11 cellular contexts compared by ENCODE assay signal in genomic region chr22:29308148-29308790, GRCh38. TPM values are rescaled to one million over a fixed set of nuclear protein-coding genes. Genes with fewer than 3 reads are reported as not detected.
DNase-seq lines count a peak whose midpoint lies in the region; ATAC-seq and TF ChIP-seq lines count a peak whose summit lies in the region.
"Had no signal": no experiment of that assay in that cellular context is flagged by ENCODE, and none has a peak within 500 bp of the region (broad histone marks: within the 10 kb centered on the region; RNA-seq: fewer than 3 reads in every experiment).

No MANE protein-coding gene starts in this region.

- in situ Hi-C loops in transverse colon (cut with MboI; ENCODE audit: low pct_ligation_motif_present in 1 of 4, low pct_unique_long_range_greater_than_20kb in 1 of 4, low sequenced_read_pairs in 3 of 4), result no loop called here

- BruUV-seq in MCF 10A (replicated peaks; lab: Mats Ljungman, UMichigan), result no TSS peak

- intact Hi-C loops in MCF 10A (cut with micrococcal nuclease), result loop anchor here (10.0 kb wide), 1 partner anchor 77 kb away; the partner anchor contains the start of gene AP1B1
- intact Hi-C loops in lower lobe of right lung (cut with DNase I), result no loop called here
- intact Hi-C loops in transverse colon (cut with DNase I; ENCODE audit: low total_unique reads), result no loop called here

- H3K4me1 ChIP-seq in lower lobe of right lung, result peaks cover 68% of the 10 kb centered on the region
- H3K4me1 ChIP-seq in transverse colon, result peaks cover 42 to 70% (median 54%) of the 10 kb centered on the region in 4 donors

- CTCF ChIA-PET in MCF 10A (lab: Yijun Ruan, JAX), result no interaction called here

- peak overlapping the region; percentile 67 for H3K27ac Mint-ChIP-seq in MCF 10A (ENCODE audit: low read depth, unreplicated experiment)
- H3K27ac Mint-ChIP-seq: CD4-positive, CD25-positive, alpha-beta regulatory T cell had no signal

- H3K4me3 Mint-ChIP-seq in MCF 10A (ENCODE audit: unreplicated experiment), result peak overlapping the region; percentile 88

- no peaks in the 10 kb centered on the region for H3K27me3 Mint-ChIP-seq in MCF 10A (ENCODE audit: insufficient read depth, unreplicated experiment)

- 79% methylated on average over 43 of the region's 50 CpGs; no CpG with 5 or more reads in 1 of the 2 donors for WGBS in transverse colon (ENCODE audit: low coverage in 1 of 2), 2 donors

- H3K4me1 Mint-ChIP-seq in MCF 10A (ENCODE audit: insufficient read depth, unreplicated experiment), result peaks cover 19% of the 10 kb centered on the region

- H3K9me3 Mint-ChIP-seq in MCF 10A (ENCODE audit: unreplicated experiment), result no peaks in the 10 kb centered on the region

- TF ChIP-seq EP300 in transverse colon (IDR thresholded peaks at IDR 0.05; ENCODE audit: low read depth), result no peak

- H3K27ac ChIP-seq in lower lobe of right lung (peak overlapping the region; percentile 90), transverse colon (peak overlapping the region; percentile 84 to 96 (median 90))

- H3K27me3 ChIP-seq in lower lobe of right lung (ENCODE audit: low read depth) (peaks cover 4% of the 10 kb centered on the region), transverse colon (peaks cover 1% of the 10 kb centered on the region)

- ATAC-seq in lower lobe of right lung (no peak), GM21367 (IDR thresholded peaks at IDR 0.05; ENCODE audit: unreplicated experiment) (no peak)

- POLR2A ChIA-PET in MCF 10A (lab: Yijun Ruan, JAX), result interaction anchor here (0.7 to 3.0 kb wide), 7 partner anchors 13 to 361 kb away, joined by 3 to 11 read pairs (median 4); partner anchors contain the start of genes EWSR1, RHBDD3 and THOC5

- H3K9me3 ChIP-seq in lower lobe of right lung (no peaks in the 10 kb centered on the region), transverse colon (no peaks in the 10 kb centered on the region)

- TF ChIP-seq POLR2A in transverse colon (IDR thresholded peaks at IDR 0.05), result no peak

- DNase-seq in activated effector memory CD4-positive, alpha-beta T cell treated with anti-CD3 and anti-CD28 coated beads, Interleukin-2, amount 50 U/mL, for 16 hours, result peak; percentile 61
- no peak for DNase-seq in activated effector memory CD4-positive, alpha-beta T cell treated with Interleukin-2 at 50 U/mL for 16 hours
- peak; percentile 33 for DNase-seq in MCF 10A (ENCODE audit: unreplicated experiment)
- no peak for DNase-seq in lower lobe of right lung
- no peak for DNase-seq in transverse colon
- no peak for DNase-seq in activated gamma-delta T cell (lab: John Stamatoyannopoulos, UW)
- DNase-seq in DMS 273 treated with DMSO at 0.1 percent for 48 hours (lab: John Stamatoyannopoulos, UW), result no peak
- DNase-seq: NCI-H2029 had no signal

- peak overlapping the region; percentile 91 for H3K4me3 ChIP-seq in lower lobe of right lung
- H3K4me3 ChIP-seq in transverse colon, result peak overlapping the region in 2 of 4 donors; percentile 63 to 91

- H3K36me3 ChIP-seq in lower lobe of right lung (peaks cover 6% of the 10 kb centered on the region), transverse colon (no peaks in the 10 kb centered on the region)

- TF ChIP-seq CTCF in MCF 10A (IDR thresholded peaks at IDR 0.05; ENCODE audit: unreplicated experiment) (no peak), lower lobe of right lung (IDR thresholded peaks at IDR 0.05) (no peak), transverse colon (IDR thresholded peaks at IDR 0.05) (no peak)

- H3K36me3 Mint-ChIP-seq in MCF 10A (ENCODE audit: insufficient read depth, unreplicated experiment), result peaks cover 6% of the 10 kb centered on the region
- H3K36me3 Mint-ChIP-seq: CD4-positive, CD25-positive, alpha-beta regulatory T cell; naive thymus-derived CD8-positive, alpha-beta T cell had no signal

RNA-seq across cellular contexts. Expression of gene GAS2L1, which starts 1.8 kb away (rescaled TPM):
- total RNA-seq in MCF 10A (2022), result 15.3 and 17.2 TPM in 2 replicates
- total RNA-seq in lower lobe of right lung, result 29.9 TPM
- 10 to 100 TPM; 21.1 to 81.0 (median 43.6) TPM for total RNA-seq in transverse colon
- total RNA-seq: naive thymus-derived CD8-positive, alpha-beta T cell had no signal

RNA-seq across cellular contexts. Expression of gene RASL10A, which starts 7.2 kb away (rescaled TPM):
- total RNA-seq in MCF 10A (2022), result 0.52 and 0.82 TPM in 2 replicates
- 0.83 TPM for total RNA-seq in lower lobe of right lung
- 1 to 10 TPM in 3 of 4 donors, not detected in 1; 1.2 to 5.0 (median 2.4) TPM for total RNA-seq in transverse colon
- total RNA-seq: CD4-positive, CD25-positive, alpha-beta regulatory T cell had no signal

RNA-seq across cellular contexts. Expression of gene EWSR1, which starts 40.2 kb away (rescaled TPM):
- total RNA-seq in MCF 10A (2022) (403 and 486 TPM in 2 replicates), lower lobe of right lung (159 TPM), transverse colon (100 to 1,000 TPM; 196 to 318 (median 205) TPM)

RNA-seq across cellular contexts. Expression of gene RHBDD3, which starts 40.5 kb away (rescaled TPM):
- total RNA-seq in MCF 10A (2022), result 32.5 and 48.0 TPM in 2 replicates
- total RNA-seq in lower lobe of right lung, result 16.4 TPM
- 100 to 1,000 TPM in 1 of 4 donors, 10 to 100 TPM in 3; 20.9 to 131 (median 31.5) TPM for total RNA-seq in transverse colon

Comparison
In these comparisons a context has a peak if more than half of its experiments do, and no peak if none do; other contexts are left out.
1. DNase-seq: peak in activated effector memory CD4-positive, alpha-beta T cell treated with anti-CD3 and anti-CD28 coated beads, Interleukin-2, amount 50 U/mL, for 16 hours (single experiment) and MCF 10A (single experiment); none in activated effector memory CD4-positive, alpha-beta T cell treated with Interleukin-2 at 50 U/mL for 16 hours (single experiment), lower lobe of right lung (single experiment), transverse colon (single experiment), activated gamma-delta T cell (single experiment) and DMS 273 treated with DMSO at 0.1 percent for 48 hours (single experiment).